In the genomic region with DNA sequence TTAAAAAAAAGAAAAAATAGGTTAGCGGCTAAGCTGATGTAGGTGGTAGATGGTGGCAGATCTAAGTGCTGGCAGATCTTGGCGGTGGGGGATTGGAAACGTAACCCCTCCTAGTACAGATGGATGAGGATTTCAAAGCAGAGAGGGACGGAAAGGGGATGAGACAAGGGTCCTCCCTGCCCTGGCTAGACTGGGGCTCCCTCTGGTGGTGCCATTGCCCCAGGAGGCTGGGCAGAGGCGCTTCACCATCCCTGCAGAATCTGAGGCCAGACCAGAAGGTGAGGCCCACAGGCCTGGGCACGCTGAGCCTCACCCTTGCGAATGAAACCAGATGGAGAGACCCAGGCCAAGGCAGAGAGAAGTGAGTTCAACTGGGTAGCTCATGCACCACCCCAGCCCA, we compare ENCODE assay signal across 10 cellular contexts. TPM values are rescaled to one million over a fixed set of nuclear protein-coding genes. Genes with fewer than 3 reads are reported as not detected.
DNase-seq lines count a peak whose midpoint lies in the region; ATAC-seq and TF ChIP-seq lines count a peak whose summit lies in the region.
"Had no signal": no experiment of that assay in that cellular context is flagged by ENCODE, and none has a peak within 500 bp of the region (broad histone marks: within the 10 kb centered on the region; RNA-seq: fewer than 3 reads in every experiment).

No MANE protein-coding gene starts in this region.

- no peaks in the 10 kb centered on the region for H3K36me3 ChIP-seq in psoas muscle (ENCODE audit: insufficient read depth in 1 of 2, low read depth in 1 of 2)
- H3K36me3 ChIP-seq: colonic mucosa had no signal

- H3K4me1 ChIP-seq in psoas muscle, result peaks cover 6% of the 10 kb centered on the region

- H3K27ac Mint-ChIP-seq in activated T-helper 2 cell treated with anti-CD3 and anti-CD28 coated beads, Interferon-gamma antibody, Interleukin-2, Interleukin-4, amounts not matched to agents 10 μg/mL and 5 μg/mL and 100 μg/mL, durations not matched to agents 14 hours and 24 hours and 36 hours, result no peak overlapping the region

- peaks cover under 1% of the 10 kb centered on the region for H3K27me3 Mint-ChIP-seq in activated T-helper 2 cell treated with anti-CD3 and anti-CD28 coated beads, Interferon-gamma antibody, Interleukin-2, Interleukin-4, amounts not matched to agents 10 μg/mL and 5 μg/mL and 100 μg/mL, durations not matched to agents 14 hours and 24 hours and 36 hours (ENCODE audit: low read depth)

- no peaks in the 10 kb centered on the region for H3K36me3 Mint-ChIP-seq in activated T-helper 2 cell treated with anti-CD3 and anti-CD28 coated beads, Interferon-gamma antibody, Interleukin-2, Interleukin-4, amounts not matched to agents 10 μg/mL and 5 μg/mL and 100 μg/mL, durations not matched to agents 14 hours and 24 hours and 36 hours (ENCODE audit: low read depth)

- H3K4me3 ChIP-seq in astrocyte of the spinal cord (ENCODE audit: low read depth, low read length) (no peak overlapping the region), psoas muscle (no peak overlapping the region)
- H3K4me3 ChIP-seq: colonic mucosa had no signal

- peak; percentile 36 to 37 for DNase-seq in activated CD4-positive, alpha-beta T cell treated with anti-CD3 and anti-CD28 coated beads, Interleukin-2, amount 50 U/mL, for 48 hours
- DNase-seq in activated CD4-positive, alpha-beta T cell treated with anti-CD3 and anti-CD28 coated beads for 4 hours, result no peak
- DNase-seq in KBM-7 (peak; percentile 32), astrocyte of the spinal cord (ENCODE audit: low read depth, low spot score) (no peak), psoas muscle (no peak)
- DNase-seq in stimulated activated CD4-positive, alpha-beta T cell treated with anti-CD3 and anti-CD28 coated beads, Interleukin-4, amount 100 ng/mL, for 4 hours, result no peak
- no peak for DNase-seq in activated T-helper 2 cell treated with anti-CD3 and anti-CD28 coated beads, Interferon-gamma antibody, Interleukin-2, Interleukin-4, amounts not matched to agents 10 μg/mL and 5 μg/mL and 100 μg/mL, durations not matched to agents 14 hours and 24 hours and 36 hours (ENCODE audit: low spot score)
- DNase-seq: colonic mucosa; stimulated activated CD4-positive, alpha-beta T cell treated with anti-CD3 and anti-CD28 coated beads, Interleukin-2, amount 100 ng/mL, for 48 hours had no signal

- no peaks in the 10 kb centered on the region for H3K9me3 ChIP-seq in psoas muscle
- H3K9me3 ChIP-seq: colonic mucosa had no signal

- no peak overlapping the region for H3K27ac ChIP-seq in psoas muscle
- H3K27ac ChIP-seq: colonic mucosa had no signal

- H3K4me1 Mint-ChIP-seq in activated T-helper 2 cell treated with anti-CD3 and anti-CD28 coated beads, Interferon-gamma antibody, Interleukin-2, Interleukin-4, amounts not matched to agents 10 μg/mL and 5 μg/mL and 100 μg/mL, durations not matched to agents 14 hours and 24 hours and 36 hours (ENCODE audit: low read depth), result peaks cover 45% of the 10 kb centered on the region

- H3K27me3 ChIP-seq in psoas muscle (ENCODE audit: insufficient read depth in 3 of 3, low read length in 2 of 3), result peaks cover 0 to 5% (median 4%) of the 10 kb centered on the region in 3 donors
- H3K27me3 ChIP-seq: colonic mucosa had no signal

- intact Hi-C loops in psoas muscle (cut with DNase I), result loop anchor here (10.0 kb wide), 1 partner anchor 502 kb away; the partner anchor contains the start of gene SNRPE (in 2 of the 2)
- intact Hi-C loops in activated T-helper 2 cell treated with anti-CD3 and anti-CD28 coated beads, Interferon-gamma antibody, Interleukin-2, Interleukin-4, amounts not matched to agents 10 μg/mL and 5 μg/mL and 100 μg/mL, durations not matched to agents 14 hours and 24 hours and 36 hours (cut with micrococcal nuclease), result no loop called here

- ATAC-seq in psoas muscle, result no peak
- ATAC-seq in HG03565 (IDR thresholded peaks at IDR 0.05; ENCODE audit: unreplicated experiment), result no peak

- 85 to 91% (median 89%) methylated on average over 7 of the region's 7 CpGs for WGBS in psoas muscle, 3 donors

- no peaks in the 10 kb centered on the region for H3K9me3 Mint-ChIP-seq in activated T-helper 2 cell treated with anti-CD3 and anti-CD28 coated beads, Interferon-gamma antibody, Interleukin-2, Interleukin-4, amounts not matched to agents 10 μg/mL and 5 μg/mL and 100 μg/mL, durations not matched to agents 14 hours and 24 hours and 36 hours

- no peak overlapping the region for H3K4me3 Mint-ChIP-seq in activated T-helper 2 cell treated with anti-CD3 and anti-CD28 coated beads, Interferon-gamma antibody, Interleukin-2, Interleukin-4, amounts not matched to agents 10 μg/mL and 5 μg/mL and 100 μg/mL, durations not matched to agents 14 hours and 24 hours and 36 hours (ENCODE audit: low read depth)

- TF ChIP-seq CTCF in astrocyte of the spinal cord (IDR thresholded peaks at IDR 0.05; ENCODE audit: low read depth, low read length) (peak; percentile 45), psoas muscle (IDR thresholded peaks at IDR 0.05) (peak; percentile 12)

- in situ Hi-C loops in KBM-7 (cut with MboI; ENCODE audit: low pct_unique_long_range_greater_than_20kb, low sequenced_read_pairs), result loop anchor here (25.0 kb wide), 1 partner anchor 204 kb away; the partner anchor contains the start of genes ETNK2 and REN
- in situ Hi-C loops in astrocyte of the spinal cord (cut with HindIII; ENCODE audit: low sequenced_read_pairs), result no loop called here

RNA-seq across cellular contexts. Expression of gene PLEKHA6, which starts 7.0 kb away (rescaled TPM):
- 1 to 10 TPM; 1.5 to 7.1 (median 4.8) TPM for total RNA-seq in psoas muscle
- 1 to 10 TPM in 2 of 3 donors, under 1 TPM in 1; 0.92 to 1.7 (median 1.2) TPM for polyA plus RNA-seq in psoas muscle
- 0.52 and 1.9 TPM in 2 replicates for total RNA-seq in activated T-helper 2 cell treated with anti-CD3 and anti-CD28 coated beads, Interferon-gamma antibody, Interleukin-2, Interleukin-4, amounts not matched to agents 10 μg/mL and 5 μg/mL and 100 μg/mL, durations not matched to agents 14 hours and 24 hours and 36 hours

RNA-seq across cellular contexts. Expression of gene PPP1R15B, which starts 44.9 kb away (rescaled TPM):
- total RNA-seq in psoas muscle, result 10 to 100 TPM; 15.5 to 35.2 (median 26.0) TPM
- polyA plus RNA-seq in psoas muscle, result 10 to 100 TPM; 12.2 to 23.9 (median 12.9) TPM
- total RNA-seq in activated T-helper 2 cell treated with anti-CD3 and anti-CD28 coated beads, Interferon-gamma antibody, Interleukin-2, Interleukin-4, amounts not matched to agents 10 μg/mL and 5 μg/mL and 100 μg/mL, durations not matched to agents 14 hours and 24 hours and 36 hours, result 63.4 and 64.3 TPM in 2 replicates

Comparison
In these comparisons a context has a peak if more than half of its experiments do, and no peak if none do; other contexts are left out.
1. DNase-seq: peak in activated CD4-positive, alpha-beta T cell treated with anti-CD3 and anti-CD28 coated beads, Interleukin-2, amount 50 U/mL, for 48 hours (2 of 2) and KBM-7 (single experiment); none in activated CD4-positive, alpha-beta T cell treated with anti-CD3 and anti-CD28 coated beads for 4 hours (0 of 2), astrocyte of the spinal cord (single experiment), psoas muscle (0 of 2), stimulated activated CD4-positive, alpha-beta T cell treated with anti-CD3 and anti-CD28 coated beads, Interleukin-4, amount 100 ng/mL, for 4 hours (0 of 2) and activated T-helper 2 cell treated with anti-CD3 and anti-CD28 coated beads, Interferon-gamma antibody, Interleukin-2, Interleukin-4, amounts not matched to agents 10 μg/mL and 5 μg/mL and 100 μg/mL, durations not matched to agents 14 hours and 24 hours and 36 hours (single experiment).